Comparison of ENCODE assay signal across 15 cellular contexts in the genomic region with DNA sequence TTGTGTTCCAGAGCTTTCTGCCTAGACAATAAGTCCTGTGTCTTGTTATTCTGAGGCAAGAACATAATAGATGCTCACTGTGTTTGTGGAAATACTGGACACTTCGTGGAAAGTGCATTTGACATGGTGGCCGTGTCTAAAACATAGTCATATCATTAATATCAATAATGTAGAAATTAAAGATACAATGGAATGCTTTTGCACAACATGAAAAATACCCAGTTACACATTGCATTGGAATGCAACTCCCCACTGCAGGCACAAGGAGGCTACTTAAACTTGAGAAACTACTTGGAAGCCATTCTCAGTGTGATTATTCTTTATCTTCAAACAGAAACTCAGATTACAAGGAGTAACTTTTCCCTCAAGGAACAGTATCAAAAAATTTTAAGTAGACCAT.
A peak's percentile ranks its signal among the peaks of the same experiment; 100 is the strongest.
DNase-seq lines count a peak whose midpoint lies in the region; ATAC-seq, FAIRE-seq and TF ChIP-seq lines count a peak whose summit lies in the region.
"Had no signal": no experiment of that assay in that cellular context is flagged by ENCODE, and none has a peak within 500 bp of the region (broad histone marks: within the 10 kb centered on the region; RNA-seq: fewer than 3 reads in every experiment).

No MANE protein-coding gene starts in this region.

- FAIRE-seq in HTR-8/SVneo (lab: Jason Lieb, UNC) = no peak
- FAIRE-seq: GM18507 had no signal

- H3K27me3 ChIP-seq in lower lobe of right lung (ENCODE audit: low read depth) = no peaks in the 10 kb centered on the region
- H3K27me3 ChIP-seq in effector memory CD4-positive, alpha-beta T cell (replicated peaks; ENCODE audit: control insufficient read depth, insufficient read depth, low read length, poor library complexity, severe bottlenecking) = no peaks in the 10 kb centered on the region
- H3K27me3 ChIP-seq: gastrocnemius medialis, suprapubic skin had no signal

- H3K27ac Mint-ChIP-seq in stimulated activated effector memory CD8-positive, alpha-beta T cell treated with anti-CD3 and anti-CD28 coated beads, Interleukin-12 subunit alpha, Interleukin-12 subunit beta, amount 100 ng/mL, for 72 hours = no peak overlapping the region
- H3K27ac Mint-ChIP-seq: activated naive CD8-positive, alpha-beta T cell treated with anti-CD3 and anti-CD28 coated beads, Interleukin-2, amount 10 ng/mL, durations not matched to agents 7 days and 5 days had no signal

- H3K4me3 ChIP-seq in choroid plexus epithelial cell (ENCODE audit: low read depth, low read length) = peak overlapping the region; percentile 8
- H3K4me3 ChIP-seq in lower lobe of right lung = no peak overlapping the region
- no peak overlapping the region for H3K4me3 ChIP-seq in effector memory CD4-positive, alpha-beta T cell (ENCODE audit: insufficient read depth, low read depth, low read length, poor library complexity, severe bottlenecking)
- H3K4me3 ChIP-seq: gastrocnemius medialis, HAP-1, suprapubic skin had no signal

- H3K27ac ChIP-seq in lower lobe of right lung = no peak overlapping the region
- no peak overlapping the region for H3K27ac ChIP-seq in effector memory CD4-positive, alpha-beta T cell (ENCODE audit: insufficient read depth, low read length, poor library complexity, severe bottlenecking)
- H3K27ac ChIP-seq: gastrocnemius medialis, suprapubic skin had no signal

- no peaks in the 10 kb centered on the region for H3K36me3 ChIP-seq in lower lobe of right lung
- no peaks in the 10 kb centered on the region for H3K36me3 ChIP-seq in effector memory CD4-positive, alpha-beta T cell (ENCODE audit: control insufficient read depth, insufficient read depth, low read length)
- H3K36me3 ChIP-seq: gastrocnemius medialis, HAP-1, suprapubic skin had no signal

- no peaks in the 10 kb centered on the region for H3K4me1 ChIP-seq in lower lobe of right lung
- H3K4me1 ChIP-seq in effector memory CD4-positive, alpha-beta T cell (ENCODE audit: control insufficient read depth, insufficient read depth, low read length, poor library complexity, severe bottlenecking) = no peaks in the 10 kb centered on the region

- TF ChIP-seq CTCF in choroid plexus epithelial cell (conservative IDR thresholded peaks at IDR 0.05; ENCODE audit: low read depth, low read length) (peak; percentile 34), lower lobe of right lung (IDR thresholded peaks at IDR 0.05) (no peak)

- no peaks in the 10 kb centered on the region for H3K4me1 Mint-ChIP-seq in stimulated activated effector memory CD8-positive, alpha-beta T cell treated with anti-CD3 and anti-CD28 coated beads, Interleukin-12 subunit alpha, Interleukin-12 subunit beta, amount 100 ng/mL, for 72 hours
- H3K4me1 Mint-ChIP-seq: activated naive CD8-positive, alpha-beta T cell treated with anti-CD3 and anti-CD28 coated beads, Interleukin-2, amount 10 ng/mL, durations not matched to agents 7 days and 5 days had no signal

- no peaks in the 10 kb centered on the region for H3K9me3 ChIP-seq in lower lobe of right lung
- H3K9me3 ChIP-seq in effector memory CD4-positive, alpha-beta T cell (ENCODE audit: control insufficient read depth, low read length) = no peaks in the 10 kb centered on the region
- H3K9me3 ChIP-seq: gastrocnemius medialis, HAP-1, suprapubic skin had no signal

- H3K4me3 Mint-ChIP-seq in stimulated activated effector memory CD8-positive, alpha-beta T cell treated with anti-CD3 and anti-CD28 coated beads, Interleukin-12 subunit alpha, Interleukin-12 subunit beta, amount 100 ng/mL, for 72 hours = no peak overlapping the region
- H3K4me3 Mint-ChIP-seq: activated naive CD8-positive, alpha-beta T cell treated with anti-CD3 and anti-CD28 coated beads, Interleukin-2, amount 10 ng/mL, durations not matched to agents 7 days and 5 days had no signal

- H3K36me3 Mint-ChIP-seq in stimulated activated effector memory CD8-positive, alpha-beta T cell treated with anti-CD3 and anti-CD28 coated beads, Interleukin-12 subunit alpha, Interleukin-12 subunit beta, amount 100 ng/mL, for 72 hours = no peaks in the 10 kb centered on the region
- H3K36me3 Mint-ChIP-seq: activated naive CD8-positive, alpha-beta T cell treated with anti-CD3 and anti-CD28 coated beads, Interleukin-2, amount 10 ng/mL, durations not matched to agents 7 days and 5 days had no signal

- intact Hi-C loops in lower lobe of right lung (cut with DNase I) = no loop called here

- DNase-seq in AG08396 (ENCODE audit: low spot score) (peak; percentile 14), HTR-8/SVneo (ENCODE audit: insufficient read length, low spot score) (peak; percentile 25), choroid plexus epithelial cell (ENCODE audit: low read depth) (peak; percentile 92), lower lobe of right lung (no peak)
- DNase-seq in activated T-cell treated with anti-CD3 and anti-CD28 coated beads, Interleukin-2, amount 50 U/mL, for 1 hour = no peak
- no peak for DNase-seq in effector memory CD4-positive, alpha-beta T cell
- no peak for DNase-seq in stimulated activated effector memory CD8-positive, alpha-beta T cell treated with anti-CD3 and anti-CD28 coated beads, Interleukin-12 subunit alpha, Interleukin-12 subunit beta, amount 100 ng/mL, for 72 hours (ENCODE audit: low spot score in 2 of 2)
- DNase-seq: activated CD4-positive, alpha-beta T cell treated with anti-CD3 and anti-CD28 coated beads, Interleukin-2, amount 50 U/mL, for 1 hour; activated naive CD8-positive, alpha-beta T cell treated with anti-CD3 and anti-CD28 coated beads, Interleukin-2, amount 10 ng/mL, durations not matched to agents 7 days and 5 days; gastrocnemius medialis; stimulated activated CD4-positive, alpha-beta T cell treated with anti-CD3 and anti-CD28 coated beads, Interleukin-4, amount 100 ng/mL, for 4 hours had no signal

- ATAC-seq in lower lobe of right lung = peak; percentile 82 to 97
- ATAC-seq in GM21576 (IDR thresholded peaks at IDR 0.05; ENCODE audit: unreplicated experiment) = no peak
- ATAC-seq in stimulated activated effector memory CD8-positive, alpha-beta T cell treated with anti-CD3 and anti-CD28 coated beads, Interleukin-12 subunit alpha, Interleukin-12 subunit beta, amount 100 ng/mL, for 72 hours = no peak

- peaks cover 10% of the 10 kb centered on the region for H3K9me3 Mint-ChIP-seq in stimulated activated effector memory CD8-positive, alpha-beta T cell treated with anti-CD3 and anti-CD28 coated beads, Interleukin-12 subunit alpha, Interleukin-12 subunit beta, amount 100 ng/mL, for 72 hours
- H3K9me3 Mint-ChIP-seq: activated naive CD8-positive, alpha-beta T cell treated with anti-CD3 and anti-CD28 coated beads, Interleukin-2, amount 10 ng/mL, durations not matched to agents 7 days and 5 days had no signal

Comparison
In these comparisons a context has a peak if more than half of its experiments do, and no peak if none do; other contexts are left out.
1. DNase-seq: peak in AG08396 (single experiment), HTR-8/SVneo (single experiment) and choroid plexus epithelial cell (single experiment); none in lower lobe of right lung (single experiment), activated T-cell treated with anti-CD3 and anti-CD28 coated beads, Interleukin-2, amount 50 U/mL, for 1 hour (single experiment), effector memory CD4-positive, alpha-beta T cell (0 of 3) and stimulated activated effector memory CD8-positive, alpha-beta T cell treated with anti-CD3 and anti-CD28 coated beads, Interleukin-12 subunit alpha, Interleukin-12 subunit beta, amount 100 ng/mL, for 72 hours (0 of 2).
2. ATAC-seq: peak in lower lobe of right lung (2 of 2); none in GM21576 (single experiment) and stimulated activated effector memory CD8-positive, alpha-beta T cell treated with anti-CD3 and anti-CD28 coated beads, Interleukin-12 subunit alpha, Interleukin-12 subunit beta, amount 100 ng/mL, for 72 hours (single experiment).